Comparison of ENCODE assay signal across 8 cellular contexts in genomic region chr9:104748359-104749031, GRCh38. TPM values are rescaled to one million over a fixed set of nuclear protein-coding genes. Genes with fewer than 3 reads are reported as not detected.
A peak's percentile ranks its signal among the peaks of the same experiment; 100 is the strongest.
DNase-seq lines count a peak whose midpoint lies in the region; ATAC-seq lines count a peak whose summit lies in the region.

No MANE protein-coding gene starts in this region.

- H3K27ac Mint-ChIP-seq in stimulated activated effector memory CD8-positive, alpha-beta T cell treated with anti-CD3 and anti-CD28 coated beads, Interleukin-12 subunit alpha, Interleukin-12 subunit beta, amount 100 ng/mL, for 72 hours = peak overlapping the region; percentile 96

- H3K9me3 ChIP-seq in Karpas-422 (ENCODE audit: low read length) (no peaks in the 10 kb centered on the region), iPS-20b (ENCODE audit: insufficient read depth, low read depth, low read length) (no peaks in the 10 kb centered on the region)

- H3K9ac ChIP-seq in Karpas-422 (ENCODE audit: low read length) = peak overlapping the region; percentile 84
- H3K9ac ChIP-seq in iPS-20b (ENCODE audit: low read depth, low read length) = peak overlapping the region; percentile 76; the same call in 1 of the 2 replicates

- peak; percentile 0 for ATAC-seq in GM19328 (IDR thresholded peaks at IDR 0.05; ENCODE audit: unreplicated experiment)
- ATAC-seq in stimulated activated effector memory CD8-positive, alpha-beta T cell treated with anti-CD3 and anti-CD28 coated beads, Interleukin-12 subunit alpha, Interleukin-12 subunit beta, amount 100 ng/mL, for 72 hours = no peak

- H3K9me2 ChIP-seq in Karpas-422 (replicated peaks; ENCODE audit: insufficient read depth, low read length) = no peaks in the 10 kb centered on the region

- H3K4me3 ChIP-seq in ACC112 (ENCODE audit: low read depth, low read length) = peak overlapping the region; percentile 97
- H3K4me3 ChIP-seq in Karpas-422 (ENCODE audit: low read length) = peak overlapping the region; percentile 88
- peak overlapping the region; percentile 96 for H3K4me3 ChIP-seq in iPS-20b (ENCODE audit: low read length)

- H3K4me1 Mint-ChIP-seq in stimulated activated effector memory CD8-positive, alpha-beta T cell treated with anti-CD3 and anti-CD28 coated beads, Interleukin-12 subunit alpha, Interleukin-12 subunit beta, amount 100 ng/mL, for 72 hours = peaks cover 24% of the 10 kb centered on the region

- H3K36me3 ChIP-seq in ACC112 (ENCODE audit: insufficient read depth, low read length) = peaks cover 13% of the 10 kb centered on the region
- H3K36me3 ChIP-seq in Karpas-422 (ENCODE audit: insufficient read depth, low read length) = no peaks in the 10 kb centered on the region
- peaks cover 7% of the 10 kb centered on the region; the same call in 1 of the 2 replicates for H3K36me3 ChIP-seq in iPS-20b (ENCODE audit: insufficient read depth, low read depth, low read length)

- peak overlapping the region; percentile 83 for H3K4me2 ChIP-seq in Karpas-422 (ENCODE audit: low read depth, low read length, poor library complexity, severe bottlenecking)

- H3K4me3 Mint-ChIP-seq in stimulated activated effector memory CD8-positive, alpha-beta T cell treated with anti-CD3 and anti-CD28 coated beads, Interleukin-12 subunit alpha, Interleukin-12 subunit beta, amount 100 ng/mL, for 72 hours = peak overlapping the region; percentile 89

- H2AFZ ChIP-seq in ACC112 (ENCODE audit: low read length, unreplicated experiment) (peak overlapping the region; percentile 99), Karpas-422 (ENCODE audit: low read length) (peak overlapping the region; percentile 94)

- H3K27me3 ChIP-seq in ACC112 (ENCODE audit: insufficient read depth, low read length) (no peaks in the 10 kb centered on the region), Karpas-422 (ENCODE audit: low read length) (no peaks in the 10 kb centered on the region), iPS-20b (ENCODE audit: insufficient read depth, low read length) (no peaks in the 10 kb centered on the region)

- H3K79me2 ChIP-seq in ACC112 (ENCODE audit: control insufficient read depth, insufficient read depth, low read length, unreplicated experiment) (peaks cover 23% of the 10 kb centered on the region), Karpas-422 (ENCODE audit: low read length) (no peaks in the 10 kb centered on the region; the same call in 1 of the 2 replicates)

- H3K27ac ChIP-seq in ACC112 (ENCODE audit: low read depth, low read length) (peak overlapping the region; percentile 76), Karpas-422 (ENCODE audit: low read length) (no peak overlapping the region), iPS-20b (ENCODE audit: low read length) (no peak overlapping the region)

- no peaks in the 10 kb centered on the region for H3K9me3 Mint-ChIP-seq in stimulated activated effector memory CD8-positive, alpha-beta T cell treated with anti-CD3 and anti-CD28 coated beads, Interleukin-12 subunit alpha, Interleukin-12 subunit beta, amount 100 ng/mL, for 72 hours

- H3K4me1 ChIP-seq in ACC112 (ENCODE audit: control insufficient read depth, insufficient read depth, low read length, unreplicated experiment) = peaks cover 9% of the 10 kb centered on the region
- H3K4me1 ChIP-seq in Karpas-422 (ENCODE audit: low read length) = peaks cover 18% of the 10 kb centered on the region
- no peaks in the 10 kb centered on the region for H3K4me1 ChIP-seq in iPS-20b (ENCODE audit: insufficient read depth, low read length)

- H3K36me3 Mint-ChIP-seq in stimulated activated effector memory CD8-positive, alpha-beta T cell treated with anti-CD3 and anti-CD28 coated beads, Interleukin-12 subunit alpha, Interleukin-12 subunit beta, amount 100 ng/mL, for 72 hours = peaks cover 33% of the 10 kb centered on the region

- DNase-seq in Karpas-422 = peak; percentile 42
- peak; percentile 58 for DNase-seq in astrocyte of the hippocampus (ENCODE audit: low read depth, low spot score)
- DNase-seq in stimulated activated effector memory CD8-positive, alpha-beta T cell treated with anti-CD3 and anti-CD28 coated beads, Interleukin-12 subunit alpha, Interleukin-12 subunit beta, amount 100 ng/mL, for 72 hours (ENCODE audit: low spot score in 2 of 2) = no peak
- DNase-seq in T1000 (lab: John Stamatoyannopoulos, UW) = no peak
- no peak for DNase-seq in SKM-1 (lab: John Stamatoyannopoulos, UW; ENCODE audit: unreplicated experiment)

- H4K20me1 ChIP-seq in Karpas-422 (ENCODE audit: insufficient read depth, low read depth, low read length) = no peaks in the 10 kb centered on the region

RNA-seq across cellular contexts. Expression of gene NIPSNAP3A, which starts 1.0 kb away (rescaled TPM):
- 7.6 and 20.3 TPM in 2 replicates for total RNA-seq in Karpas-422 (2014; rRNA removed; shearing (Covaris generic); ENCODE audit: low replicate concordance)

RNA-seq across cellular contexts. Expression of gene NIPSNAP3B, which starts 15.4 kb away (rescaled TPM):
- total RNA-seq in Karpas-422 (2014; rRNA removed; shearing (Covaris generic); ENCODE audit: low replicate concordance) = 0.29 and 0.71 TPM in 2 replicates

RNA-seq across cellular contexts. Expression of gene OR13D1, which starts 54.2 kb away (rescaled TPM):
- total RNA-seq in Karpas-422 (2014; rRNA removed; shearing (Covaris generic); ENCODE audit: low replicate concordance) = not detected in 2 replicates

Comparison
In these comparisons a context has a peak if more than half of its experiments do, and no peak if none do; other contexts are left out.
1. DNase-seq: peak in Karpas-422 (single experiment) and astrocyte of the hippocampus (single experiment); none in stimulated activated effector memory CD8-positive, alpha-beta T cell treated with anti-CD3 and anti-CD28 coated beads, Interleukin-12 subunit alpha, Interleukin-12 subunit beta, amount 100 ng/mL, for 72 hours (0 of 2), T1000 (single experiment) and SKM-1 (single experiment).
2. Peak in every context shown above with its lines, with median percentiles within 50 percentile points of each other: H3K4me3 ChIP-seq.